In genomic region chr5:77492653-77493000, GRCh38 we compare ENCODE assay signal across 8 cellular contexts. TPM values are rescaled to one million over a fixed set of nuclear protein-coding genes. Genes with fewer than 3 reads are reported as not detected.
A peak's percentile ranks its signal among the peaks of the same experiment; 100 is the strongest.
DNase-seq lines count a peak whose midpoint lies in the region; ATAC-seq, FAIRE-seq and TF ChIP-seq lines count a peak whose summit lies in the region.

No MANE protein-coding gene starts in this region.

- H3K4me3 Mint-ChIP-seq in activated naive CD8-positive, alpha-beta T cell = peak overlapping the region; percentile 90

- TF ChIP-seq CTCF in right lobe of liver (IDR thresholded peaks at IDR 0.05) = no peak

- FAIRE-seq in GM19239 (lab: Jason Lieb, UNC) = no peak

- DNase-seq in right lobe of liver (no peak), GM19239 (ENCODE audit: insufficient read length, low spot score) (no peak), DMS79 (lab: John Stamatoyannopoulos, UW) (no peak), DMS 273 treated with DMSO at 0.1 percent for 48 hours (lab: John Stamatoyannopoulos, UW) (no peak), putamen (ENCODE audit: low spot score) (no peak)

- H3K9me3 Mint-ChIP-seq in activated naive CD8-positive, alpha-beta T cell (ENCODE audit: low read depth) = no peaks in the 10 kb centered on the region

- no peaks in the 10 kb centered on the region for H3K9me3 ChIP-seq in ES-I3 (ENCODE audit: control insufficient read depth, insufficient read depth, low read length)
- H3K9me3 ChIP-seq in right lobe of liver = no peaks in the 10 kb centered on the region

- WGBS in right lobe of liver (ENCODE audit: insufficient coverage, low coverage, low lambda C conversion rate, missing lambda C conversion rate) = 40% methylated on average over 4 of the region's 4 CpGs

- H3K36me3 ChIP-seq in ES-I3 (ENCODE audit: insufficient read depth, low read length) (no peaks in the 10 kb centered on the region), right lobe of liver (no peaks in the 10 kb centered on the region)

- H3K27ac ChIP-seq in right lobe of liver = peak overlapping the region; percentile 89 to 94 (median 92)

- intact Hi-C loops in right lobe of liver (cut with DNase I) = no loop called here

- peak overlapping the region; percentile 90 for H3K27ac Mint-ChIP-seq in activated naive CD8-positive, alpha-beta T cell

- H3K27me3 ChIP-seq in right lobe of liver = no peaks in the 10 kb centered on the region

- H3K4me1 Mint-ChIP-seq in activated naive CD8-positive, alpha-beta T cell (ENCODE audit: low read depth) = peaks cover 9% of the 10 kb centered on the region

- H3K4me3 ChIP-seq in right lobe of liver = peak overlapping the region in 2 of 3 donors; percentile 74 to 79

- H3K36me3 Mint-ChIP-seq in activated naive CD8-positive, alpha-beta T cell = no peaks in the 10 kb centered on the region

- H3K4me1 ChIP-seq in ES-I3 (ENCODE audit: insufficient read depth, low read length) = peaks cover 3% of the 10 kb centered on the region; the same call in 1 of the 2 replicates
- no peaks in the 10 kb centered on the region for H3K4me1 ChIP-seq in right lobe of liver

- no peak for TF ChIP-seq POLR2A in right lobe of liver (IDR thresholded peaks at IDR 0.05)

- H3K27me3 Mint-ChIP-seq in activated naive CD8-positive, alpha-beta T cell = peaks cover 9% of the 10 kb centered on the region

- ATAC-seq in HG02870 (IDR thresholded peaks at IDR 0.05; ENCODE audit: unreplicated experiment) (peak; percentile 5), right lobe of liver (no peak)

- H3K9ac ChIP-seq in ES-I3 (ENCODE audit: low read depth, low read length) = peak overlapping the region; percentile 84

RNA-seq across cellular contexts. Expression of gene WDR41, which starts 0.5 kb away (rescaled TPM):
- total RNA-seq in right lobe of liver = 10 to 100 TPM; 12.9 to 17.7 (median 17.6) TPM
